In genomic region chr6:110537208-110538123, GRCh38 we compare ENCODE assay signal across 8 cellular contexts.
A peak's percentile ranks its signal among the peaks of the same experiment; 100 is the strongest.
DNase-seq lines count a peak whose midpoint lies in the region; ATAC-seq and TF ChIP-seq lines count a peak whose summit lies in the region.

No MANE protein-coding gene starts in this region.

- H3K4me3 ChIP-seq in SK-N-SH (ENCODE audit: low read depth in 2 of 2, low read length in 1 of 2) (0 out of 4 replicates have a peak overlapping the region, but pooled peaks of 1 of the 2 experiments have one; percentile 0), smooth muscle cell (no peak overlapping the region)

- no peak for TF ChIP-seq RAD21 in SK-N-SH (IDR thresholded peaks at IDR 0.05; ENCODE audit: low read length)

- POLR2A ChIA-PET in SK-N-SH (lab: Yijun Ruan, JAX) = no interaction called here

- H3K27ac ChIP-seq in SK-N-SH (ENCODE audit: low read depth in 2 of 2, low read length in 1 of 2) (peak overlapping the region; percentile 65 to 99), smooth muscle cell (ENCODE audit: low read depth) (peak overlapping the region; percentile 93)

- H3K9me2 ChIP-seq in SK-N-SH = no peaks in the 10 kb centered on the region

- CTCF ChIA-PET in activated naive CD4-positive, alpha-beta T cell treated with anti-CD3 and anti-CD28 coated beads for 36 hours (lab: Charles Lee) = interaction anchor here (1.2 kb wide), 1 partner anchor 9 kb away, joined by 3 read pairs; no protein-coding TSS in a partner anchor
- CTCF ChIA-PET in SK-N-SH (lab: Yijun Ruan, JAX) = interaction anchor here (0.7 to 7.2 kb wide), 2 partner anchors 9 to 616 kb away, joined by 3 to 53 read pairs; no protein-coding TSS in a partner anchor

- no peaks in the 10 kb centered on the region for H4K20me1 ChIP-seq in SK-N-SH (ENCODE audit: insufficient read depth)
- no peaks in the 10 kb centered on the region for H4K20me1 ChIP-seq in smooth muscle cell (ENCODE audit: low read depth)

- H3K9me3 Mint-ChIP-seq in activated naive CD4-positive, alpha-beta T cell treated with anti-CD3 and anti-CD28 coated beads, Interleukin-2, amount 50 U/mL, for 24 hours = peaks cover 6% of the 10 kb centered on the region
- H3K9me3 Mint-ChIP-seq in activated naive CD4-positive, alpha-beta T cell treated with anti-CD3 and anti-CD28 coated beads for 36 hours = peaks cover 3% of the 10 kb centered on the region

- H3K27me3 ChIP-seq in SK-N-SH (ENCODE audit: insufficient read depth) (no peaks in the 10 kb centered on the region), smooth muscle cell (ENCODE audit: low read depth) (no peaks in the 10 kb centered on the region)

- H3F3A ChIP-seq in SK-N-SH (replicated peaks; ENCODE audit: insufficient read depth) (peaks cover 42% of the 10 kb centered on the region), smooth muscle cell (ENCODE audit: low read depth) (peaks cover 5% of the 10 kb centered on the region)

- intact Hi-C loops in activated naive CD4-positive, alpha-beta T cell treated with anti-CD3 and anti-CD28 coated beads for 36 hours (cut with micrococcal nuclease) = loop anchor here (1.0 kb wide), 2 partner anchors 278 to 407 kb away; partner anchors contain the start of gene CDK19

- 42% methylated on average over 8 of the region's 8 CpGs for WGBS in SK-N-SH (ENCODE audit: low lambda C conversion rate)
- 42% methylated on average over 8 of the region's 8 CpGs for WGBS in smooth muscle cell (ENCODE audit: low lambda C conversion rate)

- H3K4me1 Mint-ChIP-seq in activated naive CD4-positive, alpha-beta T cell treated with anti-CD3 and anti-CD28 coated beads, Interleukin-2, amount 50 U/mL, for 24 hours = peaks cover 15% of the 10 kb centered on the region
- H3K4me1 Mint-ChIP-seq in activated naive CD4-positive, alpha-beta T cell treated with anti-CD3 and anti-CD28 coated beads for 36 hours (ENCODE audit: low read depth) = peaks cover 19% of the 10 kb centered on the region

- H3K9ac ChIP-seq in SK-N-SH (peak overlapping the region; percentile 72), smooth muscle cell (ENCODE audit: low read depth) (peak overlapping the region; percentile 46)

- H2AFZ ChIP-seq in SK-N-SH (ENCODE audit: low read depth) (peak overlapping the region; percentile 26; the same call in 1 of the 2 replicates), smooth muscle cell (ENCODE audit: low read depth) (no peak overlapping the region)

- peak overlapping the region; percentile 54 for H3K4me2 ChIP-seq in SK-N-SH
- H3K4me2 ChIP-seq in smooth muscle cell = peak overlapping the region; percentile 61

- no peaks in the 10 kb centered on the region for H3K36me3 ChIP-seq in SK-N-SH (replicated peaks in 1 of 2; ENCODE audit: control insufficient read depth in 1 of 2, insufficient read depth in 2 of 2, low read length in 1 of 2)
- H3K36me3 ChIP-seq in smooth muscle cell (ENCODE audit: low read depth) = no peaks in the 10 kb centered on the region

- no peaks in the 10 kb centered on the region for H3K36me3 Mint-ChIP-seq in activated naive CD4-positive, alpha-beta T cell treated with anti-CD3 and anti-CD28 coated beads, Interleukin-2, amount 50 U/mL, for 24 hours
- H3K36me3 Mint-ChIP-seq in activated naive CD4-positive, alpha-beta T cell treated with anti-CD3 and anti-CD28 coated beads for 36 hours (ENCODE audit: low read depth) = no peaks in the 10 kb centered on the region

- ATAC-seq in HG02870 (IDR thresholded peaks at IDR 0.05; ENCODE audit: unreplicated experiment) = no peak

- DNase-seq in activated naive CD4-positive, alpha-beta T cell treated with anti-CD3 and anti-CD28 coated beads for 36 hours = no peak
- DNase-seq in SK-N-SH (no peak), fibroblast of gingiva (ENCODE audit: low read depth) (peak; percentile 86), smooth muscle cell (lab: John Stamatoyannopoulos, UW; ENCODE audit: unreplicated experiment) (no peak), NCI-H82 treated with DMSO at 0.1 percent for 48 hours (lab: John Stamatoyannopoulos, UW; ENCODE audit: unreplicated experiment) (no peak)
- no peak for DNase-seq in stimulated activated CD4-positive, alpha-beta T cell treated with anti-CD3 and anti-CD28 coated beads, Interleukin-4, amount 100 ng/mL, for 1 hour

- H3K79me2 ChIP-seq in SK-N-SH (ENCODE audit: insufficient read depth) (no peaks in the 10 kb centered on the region), smooth muscle cell (ENCODE audit: low read depth) (no peaks in the 10 kb centered on the region)

- H3K27ac Mint-ChIP-seq in activated naive CD4-positive, alpha-beta T cell treated with anti-CD3 and anti-CD28 coated beads, Interleukin-2, amount 50 U/mL, for 24 hours = no peak overlapping the region
- no peak overlapping the region for H3K27ac Mint-ChIP-seq in activated naive CD4-positive, alpha-beta T cell treated with anti-CD3 and anti-CD28 coated beads for 36 hours

- H3K4me3 Mint-ChIP-seq in activated naive CD4-positive, alpha-beta T cell treated with anti-CD3 and anti-CD28 coated beads, Interleukin-2, amount 50 U/mL, for 24 hours = peak overlapping the region; percentile 16
- H3K4me3 Mint-ChIP-seq in activated naive CD4-positive, alpha-beta T cell treated with anti-CD3 and anti-CD28 coated beads for 36 hours = no peak overlapping the region

- TF ChIP-seq EP300 in SK-N-SH (IDR thresholded peaks at IDR 0.05; ENCODE audit: borderline replicate concordance in 1 of 2, low read depth in 1 of 2, low read length in 1 of 2) = peak; percentile 32 to 78; a peak in 2 of 4 replicates

- peaks cover 1% of the 10 kb centered on the region for H3K27me3 Mint-ChIP-seq in activated naive CD4-positive, alpha-beta T cell treated with anti-CD3 and anti-CD28 coated beads, Interleukin-2, amount 50 U/mL, for 24 hours
- no peaks in the 10 kb centered on the region for H3K27me3 Mint-ChIP-seq in activated naive CD4-positive, alpha-beta T cell treated with anti-CD3 and anti-CD28 coated beads for 36 hours (ENCODE audit: low read depth)

- peaks cover 12 to 25% of the 10 kb centered on the region in 2 experiments for H3K4me1 ChIP-seq in SK-N-SH (ENCODE audit: control insufficient read depth in 1 of 2, insufficient read depth in 2 of 2, low read depth in 1 of 2, low read length in 1 of 2)
- H3K4me1 ChIP-seq in smooth muscle cell (ENCODE audit: low read depth) = peaks cover 3% of the 10 kb centered on the region

- H3K9me3 ChIP-seq in SK-N-SH (no peaks in the 10 kb centered on the region), smooth muscle cell (replicated peaks; ENCODE audit: low read depth) (no peaks in the 10 kb centered on the region)

- TF ChIP-seq CTCF in SK-N-SH (IDR thresholded peaks at IDR 0.05) (no peak), smooth muscle cell (IDR thresholded peaks at IDR 0.05; ENCODE audit: borderline replicate concordance, insufficient read depth, poor library complexity, severe bottlenecking) (no peak)

TF ChIP-seq in SK-N-SH, 30 proteins besides CTCF, POLR2A, EP300 and RAD21 (continues in another document):
- TF ChIP-seq MAX (IDR thresholded peaks at IDR 0.05; ENCODE audit: low read depth) (peak; percentile 98), SIN3A (IDR thresholded peaks at IDR 0.05; ENCODE audit: borderline replicate concordance, low read depth, low read length) (peak; percentile 76; the same call in 1 of the 2 replicates), EZH2phosphoT487 (IDR thresholded peaks at IDR 0.05; ENCODE audit: borderline replicate concordance, low read depth) (no peak), SMC3 (IDR thresholded peaks at IDR 0.05; ENCODE audit: low read depth, low read length) (no peak; the same call in 1 of the 2 replicates), REST (IDR thresholded peaks at IDR 0.05; ENCODE audit: low read depth, low read length) (peak; percentile 31; the same call in 1 of the 2 replicates), PBX3 (IDR thresholded peaks at IDR 0.05) (peak; percentile 87)
